1 cellular context compared by ENCODE assay signal in genomic region chr15:80996247-80996646, GRCh38.
TF ChIP-seq lines count a peak whose summit lies in the region.

No MANE protein-coding gene starts in this region.

TF ChIP-seq in H1, 55 proteins besides CTCF, POLR2A, EP300 and RAD21:
- no peak for TF ChIP-seq SAP30 (IDR thresholded peaks at IDR 0.05; ENCODE audit: insufficient read depth, insufficient replicate concordance, low read length)
- TF ChIP-seq HDAC6 (IDR thresholded peaks at IDR 0.05; ENCODE audit: low read depth, low read length) = no peak
- 0 out of 2 replicates have a peak, but pooled peaks have one; percentile 17 for TF ChIP-seq CHD2 (IDR thresholded peaks at IDR 0.05; ENCODE audit: low read length)
- TF ChIP-seq NRF1 (IDR thresholded peaks at IDR 0.05; ENCODE audit: low read depth, low read length) = no peak
- TF ChIP-seq SP4 (IDR thresholded peaks at IDR 0.05; ENCODE audit: low read length) = no peak
- 0 out of 2 replicates have a peak, but pooled peaks have one; percentile 6 for TF ChIP-seq JUND (IDR thresholded peaks at IDR 0.05; ENCODE audit: low read length)
- TF ChIP-seq MAX (IDR thresholded peaks at IDR 0.05) = peak; percentile 47
- no peak for TF ChIP-seq POLR2AphosphoS5 (IDR thresholded peaks at IDR 0.05; ENCODE audit: low read depth, low read length)
